35 cellular contexts compared by ENCODE assay signal in the genomic region with DNA sequence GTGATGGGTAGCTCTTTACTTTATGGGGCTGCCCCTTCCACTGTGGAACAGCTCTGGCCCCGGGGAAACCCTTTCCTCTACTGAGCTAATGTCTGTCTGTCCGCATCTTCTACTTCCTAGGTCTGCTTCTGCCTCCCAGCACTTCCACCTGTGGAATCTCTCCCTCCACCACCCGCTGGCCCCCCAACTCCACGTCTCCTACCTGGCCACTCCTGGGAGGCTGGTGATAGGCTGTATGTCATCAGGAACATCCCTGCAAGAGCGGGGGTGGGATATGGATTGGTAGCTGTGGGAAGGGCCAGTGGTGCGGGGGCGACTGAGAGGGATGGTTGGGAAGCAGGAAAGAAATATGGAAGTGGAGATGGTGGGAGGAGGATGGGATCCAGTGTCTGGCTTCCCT.
"Had no signal": no experiment of that assay in that cellular context is flagged by ENCODE, and none has a peak within 500 bp of the region (broad histone marks: within the 10 kb centered on the region; RNA-seq: fewer than 3 reads in every experiment).

No MANE protein-coding gene starts in this region.

- H3K27me3 ChIP-seq: adrenal gland, cardiac muscle cell had no signal

- H3K9me3 ChIP-seq: adrenal gland had no signal

- H3K27ac ChIP-seq: cardiac muscle cell, VCaP had no signal

- DNase-seq: activated B cell treated with CpG ODN at 0.5 μM for 24 hours; activated CD4-positive, alpha-beta memory T cell treated with anti-CD3 and anti-CD28 coated beads for 36 hours; activated CD4-positive, alpha-beta T cell treated with anti-CD3 and anti-CD28 coated beads for 4 hours; activated CD4-positive, alpha-beta T cell treated with anti-CD3 and anti-CD28 coated beads, Interleukin-2, amount 10 ng/mL, durations not matched to agents 24 days and 14 days; activated CD4-positive, alpha-beta T cell treated with anti-CD3 and anti-CD28 coated beads, Interleukin-2, amount 50 U/mL, for 1 hour; activated CD4-positive, alpha-beta T cell treated with anti-CD3 and anti-CD28 coated beads, Interleukin-2, amount 50 U/mL, for 4 hours; activated CD4-positive, CD25-positive, alpha-beta regulatory T cell treated with anti-CD3 and anti-CD28 coated beads, Interleukin-2, amount 50 U/mL, for 72 hours; activated CD8-positive, alpha-beta memory T cell treated with anti-CD3 and anti-CD28 coated beads, Interleukin-2, amount 50 U/mL, for 4 hours; activated CD8-positive, alpha-beta T cell treated with anti-CD3 and anti-CD28 coated beads for 36 hours; activated effector memory CD4-positive, alpha-beta T cell treated with anti-CD3 and anti-CD28 coated beads, Interleukin-2, amount 50 U/mL, for 16 hours; activated gamma-delta T cell treated with Interleukin-2 at 50 U/mL for 16 hours; activated naive CD4-positive, alpha-beta T cell; activated naive CD4-positive, alpha-beta T cell treated with anti-CD3 and anti-CD28 coated beads for 36 hours; activated naive CD4-positive, alpha-beta T cell treated with anti-CD3 and anti-CD28 coated beads, Interleukin-2, amount 50 U/mL, for 16 hours; activated naive CD8-positive, alpha-beta T cell treated with anti-CD3 and anti-CD28 coated beads for 36 hours; activated T-cell treated with anti-CD3 and anti-CD28 coated beads, Interleukin-2, amount 50 U/mL, for 24 hours; activated T-cell treated with anti-CD3 and anti-CD28 coated beads, Interleukin-2, amount 50 U/mL, for 48 hours; adrenal gland; amniotic stem cell; aorta; caudate nucleus; cerebellar nuclear complex; T-helper 1 cell; T-helper 2 cell; T-helper 9 cell had no signal

- H3K9me3 Mint-ChIP-seq: activated B cell treated with CpG ODN at 0.5 μM for 24 hours; activated CD4-positive, alpha-beta memory T cell treated with anti-CD3 and anti-CD28 coated beads for 36 hours; activated CD4-positive, alpha-beta T cell treated with anti-CD3 and anti-CD28 coated beads, Interleukin-2, amount 10 ng/mL, durations not matched to agents 24 days and 14 days; activated CD8-positive, alpha-beta T cell treated with anti-CD3 and anti-CD28 coated beads for 36 hours; activated naive CD4-positive, alpha-beta T cell treated with anti-CD3 and anti-CD28 coated beads for 36 hours; activated naive CD4-positive, alpha-beta T cell treated with anti-CD3 and anti-CD28 coated beads, Interleukin-2, amount 50 U/mL, for 72 hours; activated naive CD8-positive, alpha-beta T cell treated with anti-CD3 and anti-CD28 coated beads for 36 hours; activated T-cell treated with anti-CD3 and anti-CD28 coated beads, Interleukin-2, amount 50 U/mL, for 24 hours; activated T-helper 2 cell treated with anti-CD3 and anti-CD28 coated beads, Interferon-gamma antibody, Interleukin-2, Interleukin-4, amounts not matched to agents 10 μg/mL and 5 μg/mL and 100 μg/mL, durations not matched to agents 14 hours and 24 hours and 36 hours; brain; central memory CD8-positive, alpha-beta T cell; T-helper 1 cell treated with Interleukin-12 subunit alpha and Interleukin-12 subunit beta and Interleukin-4 antibody, amounts not matched to agents 30 μg/mL and 1 μg/mL, for 36 hours; T-helper 2 cell treated with Interferon-gamma antibody and Interleukin-4, amounts not matched to agents 5 μg/mL and 100 μg/mL, for 36 hours had no signal

- H3K4me1 Mint-ChIP-seq: activated B cell treated with CpG ODN at 0.5 μM for 24 hours; activated naive CD8-positive, alpha-beta T cell treated with anti-CD3 and anti-CD28 coated beads for 36 hours; brain had no signal

- H3K27me3 Mint-ChIP-seq: activated B cell treated with CpG ODN at 0.5 μM for 24 hours; activated CD4-positive, alpha-beta memory T cell treated with anti-CD3 and anti-CD28 coated beads for 36 hours; activated CD4-positive, alpha-beta T cell treated with anti-CD3 and anti-CD28 coated beads, Interleukin-2, amount 10 ng/mL, durations not matched to agents 24 days and 14 days; activated CD8-positive, alpha-beta T cell treated with anti-CD3 and anti-CD28 coated beads for 36 hours; activated naive CD8-positive, alpha-beta T cell treated with anti-CD3 and anti-CD28 coated beads for 36 hours; activated T-cell treated with anti-CD3 and anti-CD28 coated beads, Interleukin-2, amount 50 U/mL, for 24 hours; brain; central memory CD8-positive, alpha-beta T cell had no signal

- FAIRE-seq: bronchial epithelial cell, TTC549 had no signal

- H3K27ac Mint-ChIP-seq: activated B cell treated with CpG ODN at 0.5 μM for 24 hours; activated CD4-positive, alpha-beta memory T cell treated with anti-CD3 and anti-CD28 coated beads for 36 hours; activated CD4-positive, alpha-beta T cell treated with anti-CD3 and anti-CD28 coated beads, Interleukin-2, amount 10 ng/mL, durations not matched to agents 24 days and 14 days; activated CD8-positive, alpha-beta T cell treated with anti-CD3 and anti-CD28 coated beads for 36 hours; activated naive CD4-positive, alpha-beta T cell treated with anti-CD3 and anti-CD28 coated beads for 36 hours; activated naive CD4-positive, alpha-beta T cell treated with anti-CD3 and anti-CD28 coated beads, Interleukin-2, amount 50 U/mL, for 72 hours; activated naive CD8-positive, alpha-beta T cell treated with anti-CD3 and anti-CD28 coated beads for 36 hours; activated T-cell treated with anti-CD3 and anti-CD28 coated beads, Interleukin-2, amount 50 U/mL, for 24 hours; activated T-helper 2 cell treated with anti-CD3 and anti-CD28 coated beads, Interferon-gamma antibody, Interleukin-2, Interleukin-4, amounts not matched to agents 10 μg/mL and 5 μg/mL and 100 μg/mL, durations not matched to agents 14 hours and 24 hours and 36 hours; brain; T-helper 1 cell treated with Interleukin-12 subunit alpha and Interleukin-12 subunit beta and Interleukin-4 antibody, amounts not matched to agents 30 μg/mL and 1 μg/mL, for 36 hours; T-helper 2 cell treated with Interferon-gamma antibody and Interleukin-4, amounts not matched to agents 5 μg/mL and 100 μg/mL, for 36 hours had no signal

- ATAC-seq: activated CD8-positive, alpha-beta T cell treated with anti-CD3 and anti-CD28 coated beads for 36 hours; activated naive CD4-positive, alpha-beta T cell treated with anti-CD3 and anti-CD28 coated beads, Interleukin-2, amount 50 U/mL, for 72 hours had no signal

- H3K4me3 ChIP-seq: adrenal gland, cardiac muscle cell had no signal

- H3K4me3 Mint-ChIP-seq: activated B cell treated with CpG ODN at 0.5 μM for 24 hours; activated CD4-positive, alpha-beta memory T cell treated with anti-CD3 and anti-CD28 coated beads for 36 hours; activated CD4-positive, alpha-beta T cell treated with anti-CD3 and anti-CD28 coated beads, Interleukin-2, amount 10 ng/mL, durations not matched to agents 24 days and 14 days; activated CD8-positive, alpha-beta T cell treated with anti-CD3 and anti-CD28 coated beads for 36 hours; activated naive CD4-positive, alpha-beta T cell treated with anti-CD3 and anti-CD28 coated beads for 36 hours; activated naive CD8-positive, alpha-beta T cell treated with anti-CD3 and anti-CD28 coated beads for 36 hours; activated T-cell treated with anti-CD3 and anti-CD28 coated beads, Interleukin-2, amount 50 U/mL, for 24 hours; brain; central memory CD8-positive, alpha-beta T cell; T-helper 1 cell treated with Interleukin-12 subunit alpha and Interleukin-12 subunit beta and Interleukin-4 antibody, amounts not matched to agents 30 μg/mL and 1 μg/mL, for 36 hours; T-helper 2 cell treated with Interferon-gamma antibody and Interleukin-4, amounts not matched to agents 5 μg/mL and 100 μg/mL, for 36 hours had no signal
